Comparison of ENCODE assay signal across 36 cellular contexts in genomic region chr15:26640601-26641000, GRCh38.
"Had no signal": no experiment of that assay in that cellular context is flagged by ENCODE, and none has a peak within 500 bp of the region (broad histone marks: within the 10 kb centered on the region; RNA-seq: fewer than 3 reads in every experiment).

No MANE protein-coding gene starts in this region.

- H3K4me1 Mint-ChIP-seq: activated CD4-positive, alpha-beta memory T cell treated with anti-CD3 and anti-CD28 coated beads, Interleukin-2, amount 10 ng/mL, durations not matched to agents 7 days and 5 days; activated CD4-positive, alpha-beta T cell treated with anti-CD3 and anti-CD28 coated beads for 36 hours; activated CD4-positive, alpha-beta T cell treated with anti-CD3 and anti-CD28 coated beads, Interleukin-2, amount 10 ng/mL, durations not matched to agents 7 days and 5 days; activated CD8-positive, alpha-beta memory T cell treated with anti-CD3 and anti-CD28 coated beads, Interleukin-2, amount 10 ng/mL, durations not matched to agents 7 days and 5 days; activated naive CD4-positive, alpha-beta T cell treated with anti-CD3 and anti-CD28 coated beads, Interleukin-2, amount 10 ng/mL, durations not matched to agents 7 days and 5 days; activated naive CD4-positive, alpha-beta T cell treated with anti-CD3 and anti-CD28 coated beads, Interleukin-2, amount 50 U/mL, for 24 hours; activated naive CD8-positive, alpha-beta T cell treated with anti-CD3 and anti-CD28 coated beads, Interleukin-2, amount 10 ng/mL, durations not matched to agents 7 days and 5 days; activated naive CD8-positive, alpha-beta T cell treated with anti-CD3 and anti-CD28 coated beads, Interleukin-2, amount 50 U/mL, for 24 hours; central memory CD8-positive, alpha-beta T cell had no signal

- H3K4me3 ChIP-seq: ascending aorta, cardiac muscle cell had no signal

- H3K4me1 ChIP-seq: ascending aorta had no signal

- H3K9me3 Mint-ChIP-seq: brain, WTC11 had no signal

- H3K27ac ChIP-seq: ascending aorta, cardiac muscle cell, WERI-Rb-1 had no signal

- H3K36me3 Mint-ChIP-seq: activated CD8-positive, alpha-beta memory T cell treated with anti-CD3 and anti-CD28 coated beads, Interleukin-2, amount 10 ng/mL, durations not matched to agents 7 days and 5 days; activated naive CD4-positive, alpha-beta T cell treated with anti-CD3 and anti-CD28 coated beads, Interleukin-2, amount 10 ng/mL, durations not matched to agents 7 days and 5 days; activated naive CD4-positive, alpha-beta T cell treated with anti-CD3 and anti-CD28 coated beads, Interleukin-2, amount 50 U/mL, for 24 hours; activated naive CD8-positive, alpha-beta T cell; activated naive CD8-positive, alpha-beta T cell treated with anti-CD3 and anti-CD28 coated beads, Interleukin-2, amount 10 ng/mL, durations not matched to agents 7 days and 5 days had no signal

- H3K9me3 ChIP-seq: ascending aorta had no signal

- H3K27me3 ChIP-seq: ascending aorta, cardiac muscle cell had no signal

- H3K4me3 Mint-ChIP-seq: activated CD4-positive, alpha-beta memory T cell treated with anti-CD3 and anti-CD28 coated beads, Interleukin-2, amount 10 ng/mL, durations not matched to agents 7 days and 5 days; activated CD4-positive, alpha-beta T cell treated with anti-CD3 and anti-CD28 coated beads for 36 hours; activated CD4-positive, alpha-beta T cell treated with anti-CD3 and anti-CD28 coated beads, Interleukin-2, amount 10 ng/mL, durations not matched to agents 7 days and 5 days; activated CD8-positive, alpha-beta memory T cell treated with anti-CD3 and anti-CD28 coated beads, Interleukin-2, amount 10 ng/mL, durations not matched to agents 7 days and 5 days; activated CD8-positive, alpha-beta T cell treated with anti-CD3 and anti-CD28 coated beads, Interleukin-2, amount 10 ng/mL, durations not matched to agents 7 days and 5 days; activated naive CD4-positive, alpha-beta T cell treated with anti-CD3 and anti-CD28 coated beads, Interleukin-2, amount 10 ng/mL, durations not matched to agents 7 days and 5 days; activated naive CD4-positive, alpha-beta T cell treated with anti-CD3 and anti-CD28 coated beads, Interleukin-2, amount 50 U/mL, for 24 hours; activated naive CD8-positive, alpha-beta T cell; activated naive CD8-positive, alpha-beta T cell treated with anti-CD3 and anti-CD28 coated beads, Interleukin-2, amount 10 ng/mL, durations not matched to agents 7 days and 5 days; activated naive CD8-positive, alpha-beta T cell treated with anti-CD3 and anti-CD28 coated beads, Interleukin-2, amount 50 U/mL, for 24 hours; activated T-cell treated with anti-CD3 and anti-CD28 coated beads, Interleukin-2, amount 50 U/mL, for 24 hours; brain; central memory CD8-positive, alpha-beta T cell; T-helper 1 cell treated with Interleukin-12 subunit alpha and Interleukin-12 subunit beta and Interleukin-4 antibody, amounts not matched to agents 30 μg/mL and 1 μg/mL, for 36 hours; T-helper 2 cell treated with Interferon-gamma antibody and Interleukin-4, amounts not matched to agents 5 μg/mL and 100 μg/mL, for 36 hours had no signal

- H3K27ac Mint-ChIP-seq: activated CD4-positive, alpha-beta memory T cell treated with anti-CD3 and anti-CD28 coated beads, Interleukin-2, amount 10 ng/mL, durations not matched to agents 7 days and 5 days; activated CD4-positive, alpha-beta T cell treated with anti-CD3 and anti-CD28 coated beads for 36 hours; activated CD4-positive, alpha-beta T cell treated with anti-CD3 and anti-CD28 coated beads, Interleukin-2, amount 10 ng/mL, durations not matched to agents 7 days and 5 days; activated CD8-positive, alpha-beta memory T cell treated with anti-CD3 and anti-CD28 coated beads, Interleukin-2, amount 10 ng/mL, durations not matched to agents 7 days and 5 days; activated CD8-positive, alpha-beta T cell treated with anti-CD3 and anti-CD28 coated beads, Interleukin-2, amount 10 ng/mL, durations not matched to agents 7 days and 5 days; activated naive CD4-positive, alpha-beta T cell treated with anti-CD3 and anti-CD28 coated beads, Interleukin-2, amount 10 ng/mL, durations not matched to agents 7 days and 5 days; activated naive CD4-positive, alpha-beta T cell treated with anti-CD3 and anti-CD28 coated beads, Interleukin-2, amount 50 U/mL, for 24 hours; activated naive CD8-positive, alpha-beta T cell; activated naive CD8-positive, alpha-beta T cell treated with anti-CD3 and anti-CD28 coated beads, Interleukin-2, amount 10 ng/mL, durations not matched to agents 7 days and 5 days; activated naive CD8-positive, alpha-beta T cell treated with anti-CD3 and anti-CD28 coated beads, Interleukin-2, amount 50 U/mL, for 24 hours; activated T-cell treated with anti-CD3 and anti-CD28 coated beads, Interleukin-2, amount 50 U/mL, for 24 hours; activated T-helper 2 cell treated with anti-CD3 and anti-CD28 coated beads, Interferon-gamma antibody, Interleukin-2, Interleukin-4, amounts not matched to agents 10 μg/mL and 5 μg/mL and 100 μg/mL, durations not matched to agents 14 hours and 24 hours and 36 hours; T-helper 1 cell treated with Interleukin-12 subunit alpha and Interleukin-12 subunit beta and Interleukin-4 antibody, amounts not matched to agents 30 μg/mL and 1 μg/mL, for 36 hours; T-helper 2 cell treated with Interferon-gamma antibody and Interleukin-4, amounts not matched to agents 5 μg/mL and 100 μg/mL, for 36 hours; WTC11 had no signal

- ATAC-seq: activated CD4-positive, alpha-beta T cell treated with anti-CD3 and anti-CD28 coated beads for 36 hours; activated CD4-positive, CD25-positive, alpha-beta regulatory T cell treated with anti-CD3 and anti-CD28 coated beads, Interleukin-2, amount 50 U/mL, for 24 hours; activated CD8-positive, alpha-beta memory T cell treated with anti-CD3 and anti-CD28 coated beads, Interleukin-2, amount 10 ng/mL, durations not matched to agents 7 days and 5 days; activated CD8-positive, alpha-beta T cell treated with anti-CD3 and anti-CD28 coated beads, Interleukin-2, amount 10 ng/mL, durations not matched to agents 7 days and 5 days; activated naive CD8-positive, alpha-beta T cell treated with anti-CD3 and anti-CD28 coated beads, Interleukin-2, amount 50 U/mL, for 24 hours had no signal

- DNase-seq: activated CD4-positive, alpha-beta memory T cell treated with anti-CD3 and anti-CD28 coated beads, Interleukin-2, amount 10 ng/mL, durations not matched to agents 7 days and 5 days; activated CD4-positive, alpha-beta T cell treated with anti-CD3 and anti-CD28 coated beads for 1 hour; activated CD4-positive, alpha-beta T cell treated with anti-CD3 and anti-CD28 coated beads for 36 hours; activated CD4-positive, alpha-beta T cell treated with anti-CD3 and anti-CD28 coated beads for 48 hours; activated CD4-positive, alpha-beta T cell treated with anti-CD3 and anti-CD28 coated beads, Interleukin-2, amount 10 ng/mL, durations not matched to agents 7 days and 5 days; activated CD4-positive, alpha-beta T cell treated with anti-CD3 and anti-CD28 coated beads, Interleukin-2, amount 50 U/mL, for 48 hours; activated CD4-positive, CD25-positive, alpha-beta regulatory T cell; activated CD8-positive, alpha-beta memory T cell treated with anti-CD3 and anti-CD28 coated beads for 24 hours; activated CD8-positive, alpha-beta memory T cell treated with anti-CD3 and anti-CD28 coated beads, Interleukin-2, amount 10 ng/mL, durations not matched to agents 7 days and 5 days; activated CD8-positive, alpha-beta memory T cell treated with anti-CD3 and anti-CD28 coated beads, Interleukin-2, amount 50 U/mL, for 48 hours; activated CD8-positive, alpha-beta T cell treated with anti-CD3 and anti-CD28 coated beads, Interleukin-2, amount 10 ng/mL, durations not matched to agents 7 days and 5 days; activated effector memory CD4-positive, alpha-beta T cell treated with Interleukin-2 at 50 U/mL for 16 hours; activated gamma-delta T cell; activated naive CD4-positive, alpha-beta T cell treated with anti-CD3 and anti-CD28 coated beads, Interleukin-2, amount 10 ng/mL, durations not matched to agents 7 days and 5 days; activated naive CD4-positive, alpha-beta T cell treated with Interleukin-2 at 50 U/mL for 16 hours; activated naive CD8-positive, alpha-beta T cell treated with anti-CD3 and anti-CD28 coated beads, Interleukin-2, amount 10 ng/mL, durations not matched to agents 7 days and 5 days; activated naive CD8-positive, alpha-beta T cell treated with anti-CD3 and anti-CD28 coated beads, Interleukin-2, amount 50 U/mL, for 24 hours; activated T-cell treated with anti-CD3 and anti-CD28 coated beads, Interleukin-2, amount 50 U/mL, for 24 hours; activated T-cell treated with anti-CD3 and anti-CD28 coated beads, Interleukin-2, amount 50 U/mL, for 48 hours; amygdala; anterior cingulate cortex; T-helper 1 cell; T-helper 2 cell; T-helper 9 cell; WERI-Rb-1 had no signal

- H3K36me3 ChIP-seq: ascending aorta, cardiac muscle cell, WERI-Rb-1 had no signal

- H3K27me3 Mint-ChIP-seq: activated CD4-positive, alpha-beta memory T cell treated with anti-CD3 and anti-CD28 coated beads, Interleukin-2, amount 10 ng/mL, durations not matched to agents 7 days and 5 days; activated CD4-positive, alpha-beta T cell treated with anti-CD3 and anti-CD28 coated beads for 36 hours; activated CD4-positive, alpha-beta T cell treated with anti-CD3 and anti-CD28 coated beads, Interleukin-2, amount 10 ng/mL, durations not matched to agents 7 days and 5 days; activated CD8-positive, alpha-beta memory T cell treated with anti-CD3 and anti-CD28 coated beads, Interleukin-2, amount 10 ng/mL, durations not matched to agents 7 days and 5 days; activated naive CD4-positive, alpha-beta T cell treated with anti-CD3 and anti-CD28 coated beads, Interleukin-2, amount 10 ng/mL, durations not matched to agents 7 days and 5 days; activated naive CD4-positive, alpha-beta T cell treated with anti-CD3 and anti-CD28 coated beads, Interleukin-2, amount 50 U/mL, for 24 hours; activated naive CD8-positive, alpha-beta T cell; activated naive CD8-positive, alpha-beta T cell treated with anti-CD3 and anti-CD28 coated beads, Interleukin-2, amount 10 ng/mL, durations not matched to agents 7 days and 5 days; activated naive CD8-positive, alpha-beta T cell treated with anti-CD3 and anti-CD28 coated beads, Interleukin-2, amount 50 U/mL, for 24 hours; activated T-cell treated with anti-CD3 and anti-CD28 coated beads, Interleukin-2, amount 50 U/mL, for 24 hours; brain; central memory CD8-positive, alpha-beta T cell had no signal
